10 cellular contexts compared by ENCODE assay signal in the genomic region with DNA sequence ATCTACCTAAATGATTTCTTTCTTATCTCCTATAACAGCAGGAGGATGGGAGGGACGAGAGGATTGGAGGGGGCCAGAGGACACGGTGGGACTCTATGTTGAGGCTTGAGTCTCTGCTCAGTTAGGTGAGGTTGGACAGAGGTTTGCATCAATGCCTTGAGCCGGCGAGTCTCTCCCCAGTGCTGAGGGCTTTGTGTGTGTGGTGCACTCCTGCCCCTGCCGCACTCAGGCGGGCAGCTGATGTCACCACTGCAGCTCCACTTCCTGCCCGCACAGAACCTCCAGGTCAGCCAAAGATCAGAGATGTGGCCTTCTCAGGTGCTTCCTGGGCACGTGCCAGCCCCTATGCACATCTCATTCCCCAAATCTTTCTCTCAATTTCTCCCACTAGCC. TPM values are rescaled to one million over a fixed set of nuclear protein-coding genes. Genes with fewer than 3 reads are reported as not detected.
DNase-seq lines count a peak whose midpoint lies in the region; ATAC-seq, FAIRE-seq and TF ChIP-seq lines count a peak whose summit lies in the region.
"Not testable (repeated sequence)": the region's sequence is repeated elsewhere in the genome, so short reads cannot be mapped to it uniquely, and the experiment has no call there.
"Had no signal": no experiment of that assay in that cellular context is flagged by ENCODE, and none has a peak within 500 bp of the region (broad histone marks: within the 10 kb centered on the region; RNA-seq: fewer than 3 reads in every experiment).

No MANE protein-coding gene starts in this region.

- not testable (repeated sequence) for H3K9me3 ChIP-seq in Caco-2; HUES6 (ENCODE audit: control insufficient read depth, insufficient read depth, low read depth, low read length); Panc1 (ENCODE audit: control insufficient read depth, insufficient read depth, low read depth, low read length); GM12878 (replicated peaks; ENCODE audit: control insufficient read depth, insufficient read depth, low read length); iPS-15b (ENCODE audit: control insufficient read depth, insufficient read depth, low read length)

- H3K27me3 ChIP-seq in Caco-2 (replicated peaks; ENCODE audit: control insufficient read depth, insufficient read depth, low read length) = peaks cover 13% of the 10 kb centered on the region
- H3K27me3 ChIP-seq in HUES6 (ENCODE audit: control insufficient read depth, insufficient read depth, low read length) = peaks cover 100% of the 10 kb centered on the region
- H3K27me3 ChIP-seq in Panc1 (ENCODE audit: control insufficient read depth, insufficient read depth, low read length) = peaks cover 54% of the 10 kb centered on the region
- peaks cover 5 to 25% of the 10 kb centered on the region in 2 experiments for H3K27me3 ChIP-seq in GM12878 (replicated peaks in 1 of 2; ENCODE audit: control insufficient read depth in 2 of 2, insufficient read depth in 2 of 2, low read length in 1 of 2)
- H3K27me3 ChIP-seq in iPS-15b (ENCODE audit: control insufficient read depth, insufficient read depth, low read length) = peaks cover 97% of the 10 kb centered on the region

- not testable (repeated sequence) for H3K79me2 ChIP-seq in GM12878 (ENCODE audit: control insufficient read depth, insufficient read depth, low read length)

- ATAC-seq in Panc1 = peak; percentile 54
- ATAC-seq in GM12878 = peak; percentile 89
- ATAC-seq in natural killer cell treated with Interleukin-12 subunit alpha and Interleukin-12 subunit beta and Interleukin-15 and Interleukin-18, amount 100 ng/mL, for 72 hours = peak; percentile 71
- ATAC-seq in stimulated activated naive CD8-positive, alpha-beta T cell treated with anti-CD3 and anti-CD28 coated beads, Interleukin-15, amount 100 ng/mL, for 72 hours = peak; percentile 78

- RAD21 ChIA-PET in GM12878 (lab: Charles Lee; ENCODE audit: unreplicated experiment) = interaction anchor here (1.7 kb wide), 1 partner anchor 16 kb away, joined by 3 read pairs; no protein-coding TSS in a partner anchor

- not testable (repeated sequence) for H2AFZ ChIP-seq in GM12878 (ENCODE audit: control insufficient read depth, low read depth, low read length)

- CTCF ChIA-PET in Caco-2 (lab: Charles Lee); Panc1 (lab: Charles Lee); GM12878 (lab: Yijun Ruan, JAX): not testable (repeated sequence)
- CTCF ChIA-PET in activated CD4-positive, alpha-beta memory T cell treated with anti-CD3 and anti-CD28 coated beads, Interleukin-2, amount 10 ng/mL, durations not matched to agents 7 days and 5 days (lab: Charles Lee) = interaction anchor here (1.2 to 1.7 kb wide), 6 partner anchors 16 to 89 kb away, joined by 3 to 5 read pairs (median 4); no protein-coding TSS in a partner anchor

- not testable (repeated sequence) for TF ChIP-seq EP300 in GM12878 (IDR thresholded peaks at IDR 0.05; ENCODE audit: borderline replicate concordance in 1 of 2, control insufficient read depth in 1 of 2, low read depth in 2 of 2, low read length in 2 of 2)

- H3K36me3 Mint-ChIP-seq in Caco-2 (ENCODE audit: insufficient read depth, unreplicated experiment); natural killer cell treated with Interleukin-12 subunit alpha and Interleukin-12 subunit beta and Interleukin-15 and Interleukin-18, amount 100 ng/mL, for 72 hours: not testable (repeated sequence)
- peaks cover 15% of the 10 kb centered on the region for H3K36me3 Mint-ChIP-seq in activated CD4-positive, alpha-beta memory T cell treated with anti-CD3 and anti-CD28 coated beads, Interleukin-2, amount 10 ng/mL, durations not matched to agents 7 days and 5 days (ENCODE audit: low read depth)

- H4K20me1 ChIP-seq in GM12878 (ENCODE audit: control insufficient read depth, insufficient read depth) = not testable (repeated sequence)

- SMC1A ChIA-PET in GM12878 (lab: Charles Lee; ENCODE audit: uncharacterized antibody, unreplicated experiment) = interaction anchor here (1.4 kb wide), 1 partner anchor 18 kb away, joined by 3 read pairs; no protein-coding TSS in a partner anchor

- WGBS in GM12878 (ENCODE audit: insufficient coverage, insufficient replicate concordance, low lambda C conversion rate, missing lambda C conversion rate) = 3% methylated on average over 7 of the region's 8 CpGs

- TF ChIP-seq CTCF in Caco-2 (IDR thresholded peaks at IDR 0.05; ENCODE audit: insufficient read depth in 1 of 2, low read depth in 1 of 2, low read length in 1 of 2, severe bottlenecking in 1 of 2, unreplicated experiment in 1 of 2); Panc1 (IDR thresholded peaks at IDR 0.05); GM12878 (IDR thresholded peaks at IDR 0.05 in 2 of 3, conservative IDR thresholded peaks at IDR 0.05 in 1 of 3; ENCODE audit: control insufficient read depth in 2 of 3, extremely low read depth in 1 of 3, insufficient read depth in 1 of 3, low read depth in 3 of 3, low read length in 3 of 3): not testable (repeated sequence)

- peaks cover 50% of the 10 kb centered on the region for H3K27me3 Mint-ChIP-seq in Caco-2 (ENCODE audit: insufficient read depth, unreplicated experiment)
- peaks cover 88% of the 10 kb centered on the region for H3K27me3 Mint-ChIP-seq in activated CD4-positive, alpha-beta memory T cell treated with anti-CD3 and anti-CD28 coated beads, Interleukin-2, amount 10 ng/mL, durations not matched to agents 7 days and 5 days
- peaks cover 60 to 83% of the 10 kb centered on the region in 2 donors for H3K27me3 Mint-ChIP-seq in natural killer cell treated with Interleukin-12 subunit alpha and Interleukin-12 subunit beta and Interleukin-15 and Interleukin-18, amount 100 ng/mL, for 72 hours
- H3K27me3 Mint-ChIP-seq in stimulated activated naive CD8-positive, alpha-beta T cell treated with anti-CD3 and anti-CD28 coated beads, Interleukin-15, amount 100 ng/mL, for 72 hours = peaks cover 99% of the 10 kb centered on the region

- not testable (repeated sequence) for H3K4me1 ChIP-seq in Caco-2; Panc1 (ENCODE audit: control insufficient read depth, insufficient read depth, low read length); iPS-15b (ENCODE audit: control insufficient read depth, insufficient read depth, low read length)
- peaks cover 22% of the 10 kb centered on the region for H3K4me1 ChIP-seq in HUES6 (ENCODE audit: control insufficient read depth, insufficient read depth, low read length)
- H3K4me1 ChIP-seq in GM12878 (ENCODE audit: control insufficient read depth, insufficient read depth, low read length) = peaks cover 14% of the 10 kb centered on the region

- not testable (repeated sequence) for H3K9ac ChIP-seq in HUES6 (ENCODE audit: low read length); GM12878 (ENCODE audit: control insufficient read depth, insufficient read depth, low read length); iPS-15b (ENCODE audit: low read depth, low read length)

- H3K4me3 Mint-ChIP-seq in Caco-2 (ENCODE audit: unreplicated experiment) = peak overlapping the region; percentile 72
- H3K4me3 Mint-ChIP-seq in activated CD4-positive, alpha-beta memory T cell treated with anti-CD3 and anti-CD28 coated beads, Interleukin-2, amount 10 ng/mL, durations not matched to agents 7 days and 5 days = peak overlapping the region; percentile 60
- peak overlapping the region; percentile 80 for H3K4me3 Mint-ChIP-seq in natural killer cell treated with Interleukin-12 subunit alpha and Interleukin-12 subunit beta and Interleukin-15 and Interleukin-18, amount 100 ng/mL, for 72 hours
- peak overlapping the region; percentile 85 to 90 for H3K4me3 Mint-ChIP-seq in stimulated activated naive CD8-positive, alpha-beta T cell treated with anti-CD3 and anti-CD28 coated beads, Interleukin-15, amount 100 ng/mL, for 72 hours

- POLR2A ChIA-PET in Caco-2 (lab: Charles Lee) (interaction anchor here (0.6 kb wide), 1 partner anchor 128 kb away, joined by 6 read pairs; no protein-coding TSS in a partner anchor), GM12878 (lab: Charles Lee) (interaction anchor here (0.6 kb wide), 1 partner anchor 252 kb away, joined by 3 read pairs; no protein-coding TSS in a partner anchor)
- POLR2A ChIA-PET in Panc1 (lab: Charles Lee) = not testable (repeated sequence)
- POLR2A ChIA-PET in activated CD4-positive, alpha-beta memory T cell treated with anti-CD3 and anti-CD28 coated beads, Interleukin-2, amount 10 ng/mL, durations not matched to agents 7 days and 5 days (lab: Charles Lee) = interaction anchor here (0.9 to 1.1 kb wide), 3 partner anchors 9 to 30 kb away, joined by 3 read pairs; no protein-coding TSS in a partner anchor

- not testable (repeated sequence) for H3K36me3 ChIP-seq in Caco-2 (ENCODE audit: control insufficient read depth, insufficient read depth, low read length); HUES6 (ENCODE audit: control insufficient read depth, insufficient read depth, low read length); Panc1 (ENCODE audit: control insufficient read depth, insufficient read depth, low read length); GM12878 (ENCODE audit: control insufficient read depth in 2 of 2, insufficient read depth in 2 of 2, low read length in 1 of 2); iPS-15b (ENCODE audit: control insufficient read depth, insufficient read depth, low read length)

- H3K27ac ChIP-seq in HUES6 (ENCODE audit: low read depth, low read length); Panc1 (ENCODE audit: low read length); GM12878 (ENCODE audit: control insufficient read depth, insufficient read depth): not testable (repeated sequence)

- H3K27ac Mint-ChIP-seq in Caco-2 (ENCODE audit: unreplicated experiment); activated CD4-positive, alpha-beta memory T cell treated with anti-CD3 and anti-CD28 coated beads, Interleukin-2, amount 10 ng/mL, durations not matched to agents 7 days and 5 days; natural killer cell treated with Interleukin-12 subunit alpha and Interleukin-12 subunit beta and Interleukin-15 and Interleukin-18, amount 100 ng/mL, for 72 hours; stimulated activated naive CD8-positive, alpha-beta T cell treated with anti-CD3 and anti-CD28 coated beads, Interleukin-15, amount 100 ng/mL, for 72 hours: not testable (repeated sequence)

- not testable (repeated sequence) for TF ChIP-seq POLR2A in GM12878 (IDR thresholded peaks at IDR 0.05; ENCODE audit: low read depth, low read length)

- not testable (repeated sequence) for DNase-seq in Caco-2; Panc1 (ENCODE audit: low read depth, low spot score); GM12878 (ENCODE audit: low read depth, low spot score); natural killer cell treated with Interleukin-12 subunit alpha and Interleukin-12 subunit beta and Interleukin-15 and Interleukin-18, amount 100 ng/mL, for 72 hours (ENCODE audit: low spot score)
- DNase-seq in activated CD4-positive, alpha-beta memory T cell treated with anti-CD3 and anti-CD28 coated beads, Interleukin-2, amount 10 ng/mL, durations not matched to agents 7 days and 5 days = peak; percentile 38
- peak in 1 of 2 donors; percentile 23 for DNase-seq in stimulated activated naive CD8-positive, alpha-beta T cell treated with anti-CD3 and anti-CD28 coated beads, Interleukin-15, amount 100 ng/mL, for 72 hours

- BruUV-seq in Caco-2 (replicated peaks; lab: Mats Ljungman, UMichigan); Panc1 (replicated peaks; lab: Mats Ljungman, UMichigan); GM12878 (replicated peaks; lab: Mats Ljungman, UMichigan): not testable (repeated sequence)

- FAIRE-seq in GM12878 (lab: Jason Lieb, UNC) = not testable (repeated sequence)

- in situ Hi-C loops in Panc1 (cut with HindIII; ENCODE audit: low pct_unique_long_range_greater_than_20kb, low sequenced_read_pairs); GM12878 (cut with MboI): not testable (repeated sequence)

- H3K9me3 Mint-ChIP-seq in Caco-2 (ENCODE audit: unreplicated experiment); activated CD4-positive, alpha-beta memory T cell treated with anti-CD3 and anti-CD28 coated beads, Interleukin-2, amount 10 ng/mL, durations not matched to agents 7 days and 5 days; natural killer cell treated with Interleukin-12 subunit alpha and Interleukin-12 subunit beta and Interleukin-15 and Interleukin-18, amount 100 ng/mL, for 72 hours; stimulated activated naive CD8-positive, alpha-beta T cell treated with anti-CD3 and anti-CD28 coated beads, Interleukin-15, amount 100 ng/mL, for 72 hours: not testable (repeated sequence)

- TF ChIP-seq RAD21 in GM12878 (IDR thresholded peaks at IDR 0.05; ENCODE audit: insufficient read depth, low read depth, low read length) = not testable (repeated sequence)

- intact Hi-C loops in Caco-2 (cut with micrococcal nuclease; ENCODE audit: unreplicated experiment); Panc1 (cut with micrococcal nuclease; ENCODE audit: unreplicated experiment); GM12878 (cut with micrococcal nuclease; ENCODE audit: unreplicated experiment): not testable (repeated sequence)

- peaks cover 11% of the 10 kb centered on the region for H3K4me1 Mint-ChIP-seq in Caco-2 (ENCODE audit: low read depth, unreplicated experiment)
- peaks cover 34% of the 10 kb centered on the region for H3K4me1 Mint-ChIP-seq in activated CD4-positive, alpha-beta memory T cell treated with anti-CD3 and anti-CD28 coated beads, Interleukin-2, amount 10 ng/mL, durations not matched to agents 7 days and 5 days
- peaks cover 21 to 24% of the 10 kb centered on the region in 2 donors for H3K4me1 Mint-ChIP-seq in natural killer cell treated with Interleukin-12 subunit alpha and Interleukin-12 subunit beta and Interleukin-15 and Interleukin-18, amount 100 ng/mL, for 72 hours (ENCODE audit: low read depth in 2 of 2)
- peaks cover 41% of the 10 kb centered on the region for H3K4me1 Mint-ChIP-seq in stimulated activated naive CD8-positive, alpha-beta T cell treated with anti-CD3 and anti-CD28 coated beads, Interleukin-15, amount 100 ng/mL, for 72 hours

- peak overlapping the region; percentile 79; the same call in 1 of the 2 replicates for H3K4me2 ChIP-seq in GM12878 (ENCODE audit: control insufficient read depth, insufficient read depth)

- H3K4me3 ChIP-seq in Caco-2 (ENCODE audit: low read depth, low read length) (peak overlapping the region; percentile 28; the same call in 1 of the 2 replicates), HUES6 (ENCODE audit: low read depth, low read length) (peak overlapping the region; percentile 54), iPS-15b (ENCODE audit: low read depth, low read length) (peak overlapping the region; percentile 35)
- H3K4me3 ChIP-seq in Panc1 (ENCODE audit: low read depth in 2 of 2, low read length in 2 of 2); GM12878: not testable (repeated sequence)

RNA-seq across cellular contexts. Expression of gene ULBP1, which starts 27.7 kb away (rescaled TPM):
- total RNA-seq in Caco-2 (2022) (5.4 and 7.7 TPM in 2 replicates), Panc1 (2021; ENCODE audit: unreplicated experiment) (3.1 TPM), GM12878 (2014; rRNA removed) (not detected in 2 replicates), GM12878 (2014; rRNA removed; fragmentation: Illumina TruSeq; extraction: Trizol) (not detected in 2 replicates), GM12878 (2021) (not detected in 2 replicates)
- polyA plus RNA-seq in Panc1 (2012; ENCODE audit: insufficient read length) = 5.4 TPM
- 1 to 10 TPM; 2.1 to 2.3 TPM for total RNA-seq in activated CD4-positive, alpha-beta memory T cell treated with anti-CD3 and anti-CD28 coated beads, Interleukin-2, amount 10 ng/mL, durations not matched to agents 7 days and 5 days
- 0.15 TPM in 1 of 2 replicates, not detected in the other for total RNA-seq in GM12878 (2013; cell fraction: nucleolus; rRNA removed)
- polyA plus RNA-seq in GM12878 (2011; ENCODE audit: low read depth) = 0.07 TPM
- polyA plus RNA-seq in GM12878 (2011; rRNA removed) (0.10 and 0.12 TPM in 2 replicates), GM12878 (2014; fragmentation: Illumina TruSeq; extraction: Trizol) (0.04 TPM in 1 of 2 replicates, not detected in the other), GM12878 (2014; fragmentation: Nextera tagmentation; extraction: Ambion mirVana) (under 1 TPM in 1 of 2 experiments, not detected in 1; 0.02 TPM), GM12878 (2014; rRNA removed) (not detected in 2 replicates), GM12878 (2016; fragmentation: Nextera tagmentation; extraction: Ambion mirVana) (not detected)
- polyA plus RNA-seq in GM12878 (2011; cell fraction: cytosol; rRNA removed) = 0.07 TPM in 1 of 2 replicates, not detected in the other
- 0.03 and 0.10 TPM in 2 replicates for polyA plus RNA-seq in GM12878 (2011; cell fraction: nucleus; rRNA removed)
- polyA plus RNA-seq in GM12878 (2012) = 0.06 TPM in 1 of 2 replicates, not detected in the other
- not detected in 2 replicates for polyA minus RNA-seq in GM12878 (2011; rRNA and poly(A)+ RNA removed)
- polyA minus RNA-seq in GM12878 (2011; cell fraction: cytosol; rRNA and poly(A)+ RNA removed) = not detected in 2 replicates
- polyA minus RNA-seq in GM12878 (2011; cell fraction: nucleus; rRNA and poly(A)+ RNA removed) = 0.10 TPM in 1 of 2 replicates, not detected in the other
- total RNA-seq in natural killer cell treated with Interleukin-12 subunit alpha and Interleukin-12 subunit beta and Interleukin-15 and Interleukin-18, amount 100 ng/mL, for 72 hours = 1 to 10 TPM in 1 of 2 donors, under 1 TPM in 1; 0.31 to 1.5 TPM

RNA-seq across cellular contexts. Expression of gene RAET1L, which starts 33.9 kb away (rescaled TPM):
- total RNA-seq in Caco-2 (2022) = not detected in 2 replicates
- total RNA-seq in Panc1 (2021; ENCODE audit: unreplicated experiment) = not detected
- not detected for polyA plus RNA-seq in Panc1 (2012; ENCODE audit: insufficient read length)
- not detected for total RNA-seq in activated CD4-positive, alpha-beta memory T cell treated with anti-CD3 and anti-CD28 coated beads, Interleukin-2, amount 10 ng/mL, durations not matched to agents 7 days and 5 days
- total RNA-seq in GM12878 (2013; cell fraction: nucleolus; rRNA removed) = not detected in 2 replicates
- not detected in 2 replicates for total RNA-seq in GM12878 (2014; rRNA removed)
- total RNA-seq in GM12878 (2014; rRNA removed; fragmentation: Illumina TruSeq; extraction: Trizol) = not detected in 2 replicates
- total RNA-seq in GM12878 (2021) = not detected in 2 replicates
- polyA plus RNA-seq in GM12878 (2011; ENCODE audit: low read depth) = not detected
- not detected in 2 replicates for polyA plus RNA-seq in GM12878 (2011; rRNA removed)
- not detected in 2 replicates for polyA plus RNA-seq in GM12878 (2011; cell fraction: cytosol; rRNA removed)
- polyA plus RNA-seq in GM12878 (2011; cell fraction: nucleus; rRNA removed) = not detected in 2 replicates
- not detected in 2 replicates for polyA plus RNA-seq in GM12878 (2012)
- polyA plus RNA-seq in GM12878 (2014; fragmentation: Illumina TruSeq; extraction: Trizol) = not detected in 2 replicates
- not detected for polyA plus RNA-seq in GM12878 (2014; fragmentation: Nextera tagmentation; extraction: Ambion mirVana)
- polyA plus RNA-seq in GM12878 (2014; rRNA removed) = not detected in 2 replicates
- not detected for polyA plus RNA-seq in GM12878 (2016; fragmentation: Nextera tagmentation; extraction: Ambion mirVana)
- polyA minus RNA-seq in GM12878 (2011; rRNA and poly(A)+ RNA removed) = not detected in 2 replicates
- polyA minus RNA-seq in GM12878 (2011; cell fraction: cytosol; rRNA and poly(A)+ RNA removed) = not detected in 2 replicates
- not detected in 2 replicates for polyA minus RNA-seq in GM12878 (2011; cell fraction: nucleus; rRNA and poly(A)+ RNA removed)
- not detected for total RNA-seq in natural killer cell treated with Interleukin-12 subunit alpha and Interleukin-12 subunit beta and Interleukin-15 and Interleukin-18, amount 100 ng/mL, for 72 hours
- total RNA-seq: RPMI7951; T-helper 1 cell treated with Interleukin-12 subunit alpha and Interleukin-12 subunit beta and Interleukin-4 antibody, amounts not matched to agents 30 ng/mL and 1 ng/mL, for 36 hours had no signal

RNA-seq across cellular contexts. Expression of gene ULBP2, which starts 49.6 kb away (rescaled TPM):
- total RNA-seq in Caco-2 (2022) (4.8 and 4.9 TPM in 2 replicates), Panc1 (2021; ENCODE audit: unreplicated experiment) (0.69 TPM), GM12878 (2014; rRNA removed) (0.11 and 0.23 TPM in 2 replicates), GM12878 (2014; rRNA removed; fragmentation: Illumina TruSeq; extraction: Trizol) (0.14 TPM in 1 of 2 replicates, not detected in the other), GM12878 (2021) (not detected in 2 replicates)
- polyA plus RNA-seq in Panc1 (2012; ENCODE audit: insufficient read length) = 0.63 TPM
- 1 to 10 TPM; 1.5 to 1.8 TPM for total RNA-seq in activated CD4-positive, alpha-beta memory T cell treated with anti-CD3 and anti-CD28 coated beads, Interleukin-2, amount 10 ng/mL, durations not matched to agents 7 days and 5 days
- 0.29 and 1.1 TPM in 2 replicates for total RNA-seq in GM12878 (2013; cell fraction: nucleolus; rRNA removed)
- polyA plus RNA-seq in GM12878 (2011; ENCODE audit: low read depth) = 0.28 TPM
- polyA plus RNA-seq in GM12878 (2011; rRNA removed) (1.2 and 2.5 TPM in 2 replicates), GM12878 (2014; fragmentation: Illumina TruSeq; extraction: Trizol) (0.22 TPM in 1 of 2 replicates, not detected in the other), GM12878 (2014; fragmentation: Nextera tagmentation; extraction: Ambion mirVana) (under 1 TPM; 0.20 to 0.21 TPM), GM12878 (2014; rRNA removed) (0.08 TPM in 1 of 2 replicates, not detected in the other), GM12878 (2016; fragmentation: Nextera tagmentation; extraction: Ambion mirVana) (under 1 TPM; 0.16 to 0.71 TPM)
- polyA plus RNA-seq in GM12878 (2011; cell fraction: cytosol; rRNA removed) = 1.9 and 2.1 TPM in 2 replicates
- polyA plus RNA-seq in GM12878 (2011; cell fraction: nucleus; rRNA removed) = 0.48 and 1.2 TPM in 2 replicates
- polyA plus RNA-seq in GM12878 (2012) = 0.13 and 0.15 TPM in 2 replicates
- 0.67 and 1.4 TPM in 2 replicates for polyA minus RNA-seq in GM12878 (2011; rRNA and poly(A)+ RNA removed)
- not detected in 2 replicates for polyA minus RNA-seq in GM12878 (2011; cell fraction: cytosol; rRNA and poly(A)+ RNA removed)
- 0.36 TPM in 1 of 2 replicates, not detected in the other for polyA minus RNA-seq in GM12878 (2011; cell fraction: nucleus; rRNA and poly(A)+ RNA removed)
- 1 to 10 TPM in 1 of 2 donors, under 1 TPM in 1; 0.98 to 4.0 TPM for total RNA-seq in natural killer cell treated with Interleukin-12 subunit alpha and Interleukin-12 subunit beta and Interleukin-15 and Interleukin-18, amount 100 ng/mL, for 72 hours
